ENCODE assay signal across 8 cellular contexts in the genomic region with DNA sequence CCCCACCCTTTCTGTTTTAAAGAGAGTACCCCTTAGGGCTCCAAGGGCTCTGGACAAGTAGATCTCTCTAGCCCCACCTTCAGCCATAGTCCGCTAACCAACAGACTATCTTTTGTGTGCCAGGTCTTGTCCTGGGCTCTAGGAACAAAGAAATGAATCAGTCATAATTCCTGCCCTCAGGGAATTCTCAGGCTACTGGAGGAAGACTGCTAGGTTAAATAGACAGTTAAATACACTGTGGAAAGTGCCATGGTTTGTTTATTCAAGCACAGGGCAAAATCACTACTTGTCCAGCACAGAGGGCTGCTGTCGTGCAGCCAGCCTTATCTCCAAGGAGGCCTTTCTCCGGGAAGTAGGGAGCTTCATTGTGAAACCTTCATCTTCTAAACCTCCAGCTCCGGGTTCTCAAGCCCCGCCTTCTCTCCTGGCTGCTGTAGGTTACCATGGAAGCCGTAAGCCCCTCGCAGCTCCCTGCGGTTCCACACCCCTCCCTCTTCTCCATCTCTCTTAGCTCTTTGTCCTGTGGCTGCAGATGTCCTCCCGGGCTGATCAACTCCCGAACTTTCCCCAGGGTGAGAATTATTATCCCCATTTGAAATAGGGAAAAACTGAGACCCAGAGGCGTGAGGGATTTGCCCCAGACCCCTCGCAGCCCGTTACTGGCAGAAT. TPM values are rescaled to one million over a fixed set of nuclear protein-coding genes. Genes with fewer than 3 reads are reported as not detected.
DNase-seq lines count a peak whose midpoint lies in the region; ATAC-seq and TF ChIP-seq lines count a peak whose summit lies in the region.

No MANE protein-coding gene starts in this region.

- H3K4me3 ChIP-seq in mesenchymal stem cell (ENCODE audit: insufficient read depth in 1 of 2, low read depth in 1 of 2, low read length in 2 of 2) (no peak overlapping the region), heart right ventricle (no peak overlapping the region)

- H2BK5ac ChIP-seq in mesenchymal stem cell (ENCODE audit: low read depth, low read length, poor library complexity, severe bottlenecking) = no peak overlapping the region

- no peak overlapping the region for H3K9ac ChIP-seq in mesenchymal stem cell (ENCODE audit: low read length)

- H3K27ac Mint-ChIP-seq in brain = peak overlapping the region; percentile 67 to 99 (median 94)

- no peaks in the 10 kb centered on the region for H3K36me3 Mint-ChIP-seq in brain

- peak overlapping the region; percentile 52 for H4K8ac ChIP-seq in mesenchymal stem cell (ENCODE audit: low read length)

- no peak overlapping the region for H4K91ac ChIP-seq in mesenchymal stem cell (ENCODE audit: low read length)

- DNase-seq in COR-L47 (lab: John Stamatoyannopoulos, UW) (peak; percentile 58), M059J (ENCODE audit: low read depth) (peak; percentile 99), mesenchymal stem cell (peak; percentile 73), heart right ventricle (no peak), NOMO-1 (lab: John Stamatoyannopoulos, UW; ENCODE audit: unreplicated experiment in 2 of 2) (no peak), NCI-H2107 treated with DMSO at 0.1 percent for 48 hours (lab: John Stamatoyannopoulos, UW; ENCODE audit: unreplicated experiment) (no peak)

- peaks cover 0 to 2% (median 0%) of the 10 kb centered on the region in 5 experiments for H3K9me3 Mint-ChIP-seq in brain

- H3K27me3 ChIP-seq in mesenchymal stem cell (ENCODE audit: control insufficient read depth in 1 of 2, insufficient read depth in 1 of 2, low read length in 2 of 2) (peaks cover 0 to 25% of the 10 kb centered on the region in 2 experiments), heart right ventricle (no peaks in the 10 kb centered on the region)

- peak overlapping the region; percentile 38 to 79 for H2BK12ac ChIP-seq in mesenchymal stem cell (ENCODE audit: low read length in 2 of 2)

- H3K9me3 ChIP-seq in mesenchymal stem cell (ENCODE audit: control insufficient read depth, low read length) = no peaks in the 10 kb centered on the region
- H3K9me3 ChIP-seq in heart right ventricle = no peaks in the 10 kb centered on the region

- intact Hi-C loops in heart right ventricle (cut with DNase I) = no loop called here

- peak overlapping the region; percentile 28 for H3K4me2 ChIP-seq in mesenchymal stem cell (ENCODE audit: low read length, poor library complexity, severe bottlenecking)

- peak overlapping the region; percentile 34 to 78 (median 74) for H3K4me3 Mint-ChIP-seq in brain

- ATAC-seq in heart right ventricle (no peak), GM21381 (IDR thresholded peaks at IDR 0.05; ENCODE audit: unreplicated experiment) (no peak)

- no peak overlapping the region for H2BK120ac ChIP-seq in mesenchymal stem cell (ENCODE audit: low read depth, low read length)

- H3K27ac ChIP-seq in mesenchymal stem cell (ENCODE audit: low read length, poor library complexity, severe bottlenecking) (no peak overlapping the region), heart right ventricle (no peak overlapping the region)

- H3K4ac ChIP-seq in mesenchymal stem cell (ENCODE audit: low read depth in 1 of 2, low read length in 2 of 2) = peak overlapping the region in 1 of 2 experiments; percentile 40

- H3K18ac ChIP-seq in mesenchymal stem cell (ENCODE audit: low read depth in 1 of 2, low read length in 2 of 2) = peak overlapping the region in 1 of 2 experiments; percentile 72

- no peaks in the 10 kb centered on the region for H3K36me3 ChIP-seq in mesenchymal stem cell (ENCODE audit: control insufficient read depth in 1 of 2, insufficient read depth in 2 of 2, low read depth in 1 of 2, low read length in 2 of 2)
- no peaks in the 10 kb centered on the region for H3K36me3 ChIP-seq in heart right ventricle

- H2AFZ ChIP-seq in mesenchymal stem cell (ENCODE audit: low read depth, low read length) = peak overlapping the region; percentile 74

- H3K79me1 ChIP-seq in mesenchymal stem cell (replicated peaks; ENCODE audit: low read length, poor library complexity, severe bottlenecking) = no peaks in the 10 kb centered on the region

- H2AK5ac ChIP-seq in mesenchymal stem cell (ENCODE audit: low read length, severe bottlenecking) = no peak overlapping the region

- TF ChIP-seq CTCF in brain (conservative IDR thresholded peaks at IDR 0.05) = no peak
- TF ChIP-seq CTCF in heart right ventricle (IDR thresholded peaks at IDR 0.05) = no peak

- 19% methylated on average over 13 of the region's 13 CpGs for WGBS in mesenchymal stem cell
- 36 to 45% methylated on average over 13 of the region's 13 CpGs for WGBS in heart right ventricle, 2 donors

- H2BK15ac ChIP-seq in mesenchymal stem cell (ENCODE audit: low read depth, poor library complexity, severe bottlenecking) = peak overlapping the region; percentile 80

- H3K4me1 ChIP-seq in mesenchymal stem cell (ENCODE audit: control insufficient read depth, insufficient read depth, low read depth, low read length) (peaks cover 3% of the 10 kb centered on the region), heart right ventricle (no peaks in the 10 kb centered on the region)

- no peak overlapping the region for H3K23ac ChIP-seq in mesenchymal stem cell (ENCODE audit: low read length in 2 of 2)

- peaks cover 3% of the 10 kb centered on the region for H3K27me3 Mint-ChIP-seq in brain

- H3K14ac ChIP-seq in mesenchymal stem cell (ENCODE audit: low read length in 2 of 2) = no peak overlapping the region

- H3K4me1 Mint-ChIP-seq in brain = peaks cover 63% of the 10 kb centered on the region

RNA-seq across cellular contexts. Expression of gene SHISAL2A, which starts 29.8 kb away (rescaled TPM):
- total RNA-seq in M059J (2014; rRNA removed; shearing (Covaris generic)) = 0.15 TPM in 1 of 2 replicates, not detected in the other
- polyA plus RNA-seq in brain (ENCODE audit: insufficient read depth, low read depth, low replicate concordance) = 1.6 TPM
- polyA plus RNA-seq in mesenchymal stem cell (2013, experiment 1 of 2) = not detected
- polyA plus RNA-seq in mesenchymal stem cell (2013, experiment 2 of 2) = not detected
- total RNA-seq in heart right ventricle = under 1 TPM in 2 of 10 donors, not detected in 8; 0.10 to 0.19 TPM
- under 1 TPM in 1 of 2 donors, not detected in 1; 0.22 TPM for polyA plus RNA-seq in heart right ventricle

RNA-seq across cellular contexts. Expression of gene COA7, which starts 35.4 kb away (rescaled TPM):
- total RNA-seq in M059J (2014; rRNA removed; shearing (Covaris generic)) = 8.5 and 10.1 TPM in 2 replicates
- polyA plus RNA-seq in brain (ENCODE audit: insufficient read depth, low read depth, low replicate concordance) (11.9 TPM), heart right ventricle (10 to 100 TPM in 1 of 2 donors, 1 to 10 TPM in 1; 3.9 to 11.1 TPM)
- polyA plus RNA-seq in mesenchymal stem cell (2013, experiment 1 of 2) = 9.7 TPM
- 9.6 TPM for polyA plus RNA-seq in mesenchymal stem cell (2013, experiment 2 of 2)
- total RNA-seq in heart right ventricle = 10 to 100 TPM in 9 of 10 donors, 1 to 10 TPM in 1; 9.7 to 22.4 (median 16.0) TPM

Comparison
In these comparisons a context has a peak if more than half of its experiments do, and no peak if none do; other contexts are left out.
1. DNase-seq: peak in COR-L47 (single experiment), M059J (single experiment) and mesenchymal stem cell (single experiment); none in heart right ventricle (0 of 2), NOMO-1 (0 of 2) and NCI-H2107 treated with DMSO at 0.1 percent for 48 hours (single experiment).